18 cellular contexts compared by ENCODE assay signal in the genomic region with DNA sequence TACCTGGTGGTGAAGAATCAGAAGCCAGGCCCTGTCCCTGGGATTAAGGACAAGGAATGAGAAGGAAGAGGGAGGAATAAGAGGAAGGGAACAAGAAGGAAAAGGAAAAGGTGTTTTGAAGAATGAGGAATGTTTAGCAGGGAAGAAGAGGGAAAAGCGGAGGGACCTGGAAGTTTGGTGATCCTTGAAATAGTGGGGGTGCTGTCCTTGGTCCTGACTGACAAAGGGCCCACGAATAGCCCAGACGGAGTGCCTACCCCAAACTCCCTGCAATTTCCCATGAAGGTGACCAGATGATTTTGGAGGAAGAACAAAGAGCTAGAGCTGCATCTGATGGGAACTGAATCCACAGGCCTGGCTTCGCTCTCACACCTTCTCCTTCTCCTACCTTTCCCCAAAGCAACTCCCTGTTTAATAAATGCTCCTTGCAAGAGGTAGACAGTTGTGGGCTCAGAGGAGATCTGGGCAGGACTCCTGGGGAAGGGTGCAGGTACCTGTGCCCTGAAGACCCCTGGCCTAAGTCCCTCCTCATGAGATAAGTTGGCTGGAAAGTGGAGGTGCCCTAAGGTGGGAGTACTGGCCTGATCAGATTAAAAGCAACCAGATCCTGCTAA. TPM values are rescaled to one million over a fixed set of nuclear protein-coding genes. Genes with fewer than 3 reads are reported as not detected.
DNase-seq lines count a peak whose midpoint lies in the region; ATAC-seq, FAIRE-seq and TF ChIP-seq lines count a peak whose summit lies in the region.
"Had no signal": no experiment of that assay in that cellular context is flagged by ENCODE, and none has a peak within 500 bp of the region (broad histone marks: within the 10 kb centered on the region; RNA-seq: fewer than 3 reads in every experiment).

No MANE protein-coding gene starts in this region.

- no peaks in the 10 kb centered on the region for H3K36me3 ChIP-seq in Karpas-422 (ENCODE audit: insufficient read depth, low read length)
- no peaks in the 10 kb centered on the region for H3K36me3 ChIP-seq in H1 (ENCODE audit: control insufficient read depth in 2 of 4, insufficient read depth in 4 of 4, low read length in 3 of 4)
- H3K36me3 ChIP-seq in liver (ENCODE audit: control insufficient read depth in 4 of 4, insufficient read depth in 3 of 4, low read depth in 1 of 4, low read length in 3 of 4) = no peaks in the 10 kb centered on the region
- H3K36me3 ChIP-seq: colonic mucosa, suprapubic skin had no signal

- H3K27me3 ChIP-seq in Karpas-422 (ENCODE audit: low read length) (no peaks in the 10 kb centered on the region), H1 (replicated peaks in 1 of 4; ENCODE audit: control insufficient read depth in 3 of 4, extremely low read depth in 1 of 4, insufficient read depth in 3 of 4, low read length in 3 of 4) (peaks cover 0 to 22% (median 12%) of the 10 kb centered on the region in 4 experiments; a peak in 4 of 7 replicates), liver (ENCODE audit: control insufficient read depth in 4 of 4, insufficient read depth in 4 of 4, low read length in 3 of 4) (peaks cover 0 to 3% (median 0%) of the 10 kb centered on the region in 4 donors)

- H3K9me2 ChIP-seq in Karpas-422 (replicated peaks; ENCODE audit: insufficient read depth, low read length) = no peaks in the 10 kb centered on the region

- ATAC-seq in GM19395 (IDR thresholded peaks at IDR 0.05; ENCODE audit: unreplicated experiment) = no peak
- ATAC-seq: left colon had no signal

- no peak overlapping the region for H4K91ac ChIP-seq in H1 (replicated peaks; ENCODE audit: insufficient read length, low read length)

- no peak overlapping the region for H3K23ac ChIP-seq in H1 (ENCODE audit: insufficient read length)

- H2BK5ac ChIP-seq in H1 (ENCODE audit: low read depth, low read length) = no peak overlapping the region

- H3K79me2 ChIP-seq in Karpas-422 (ENCODE audit: low read length) (no peaks in the 10 kb centered on the region), H1 (ENCODE audit: control insufficient read depth in 1 of 2, insufficient read depth in 2 of 2, low read length in 2 of 2) (no peaks in the 10 kb centered on the region)

- H4K20me1 ChIP-seq in Karpas-422 (ENCODE audit: insufficient read depth, low read depth, low read length) (no peaks in the 10 kb centered on the region), H1 (replicated peaks in 1 of 2; ENCODE audit: control insufficient read depth in 1 of 2, insufficient read depth in 2 of 2, low read length in 2 of 2) (no peaks in the 10 kb centered on the region)

- no peak for TF ChIP-seq EP300 in H1 (IDR thresholded peaks at IDR 0.05; ENCODE audit: borderline replicate concordance in 1 of 2, low read depth in 2 of 2, low read length in 2 of 2)

- no peak overlapping the region for H2BK12ac ChIP-seq in H1 (ENCODE audit: low read depth, low read length)

- H2AK5ac ChIP-seq in H1 (ENCODE audit: low read depth, low read length) = no peak overlapping the region

- CTCF ChIA-PET in H1 (lab: Charles Lee; ENCODE audit: partially characterized antibody) = interaction anchor here (1.2 to 59.5 kb wide), 7 partner anchors 18 to 133 kb away, joined by 4 to 2176 read pairs (median 4); a partner anchor contains a TSS

- no peak overlapping the region for H3K18ac ChIP-seq in H1 (ENCODE audit: extremely low read depth, low read length)

- H2BK15ac ChIP-seq in H1 (ENCODE audit: low read length) = no peak overlapping the region

- no peak overlapping the region for H3K4me3 ChIP-seq in Karpas-422 (ENCODE audit: low read length)
- H3K4me3 ChIP-seq in H1 (ENCODE audit: extremely low read depth in 1 of 4, insufficient read depth in 2 of 4, low read depth in 3 of 4, low read length in 4 of 4) = no peak overlapping the region
- no peak overlapping the region for H3K4me3 ChIP-seq in liver (ENCODE audit: low read depth in 1 of 3, low read length in 3 of 3)
- H3K4me3 ChIP-seq: colonic mucosa, skin epidermis, suprapubic skin had no signal

- H3K14ac ChIP-seq in H1 (ENCODE audit: insufficient read length) = no peak overlapping the region

- H2BK20ac ChIP-seq in H1 (ENCODE audit: low read length) = no peak overlapping the region

- H2BK120ac ChIP-seq in H1 (replicated peaks; ENCODE audit: low read depth, low read length) = no peak overlapping the region

- FAIRE-seq in H1 (lab: Jason Lieb, UNC) = peak; percentile 93
- FAIRE-seq: frontal cortex, HTR-8/SVneo had no signal

- H3K4me2 ChIP-seq in Karpas-422 (ENCODE audit: low read depth, low read length, poor library complexity, severe bottlenecking) (no peak overlapping the region), H1 (ENCODE audit: insufficient read depth in 1 of 2, low read depth in 2 of 2, low read length in 2 of 2) (no peak overlapping the region)

- whole genome bisulfite sequencing in H1 (ENCODE audit: extremely low coverage in 1 of 2, insufficient coverage in 1 of 2, insufficient read length in 1 of 2, insufficient replicate concordance in 2 of 2, low coverage in 1 of 2, low lambda C conversion rate in 2 of 2, missing lambda C conversion rate in 1 of 2), 2 experiments = 32 to 100% methylated on average over 1 to 4 of the region's 4 CpGs
- WGBS in liver = 33% methylated on average over 4 of the region's 4 CpGs

- peaks cover 3% of the 10 kb centered on the region for H3K4me1 ChIP-seq in Karpas-422 (ENCODE audit: low read length)
- peaks cover 0 to 3% (median 1%) of the 10 kb centered on the region in 4 experiments; a peak in 4 of 7 replicates for H3K4me1 ChIP-seq in H1 (replicated peaks in 1 of 4; ENCODE audit: control insufficient read depth in 3 of 4, insufficient read depth in 4 of 4, low read length in 3 of 4)
- no peaks in the 10 kb centered on the region for H3K4me1 ChIP-seq in liver (ENCODE audit: control insufficient read depth in 4 of 4, insufficient read depth in 4 of 4, low read length in 3 of 4)
- H3K4me1 ChIP-seq: colonic mucosa, suprapubic skin had no signal

- H3K9me3 ChIP-seq in Karpas-422 (ENCODE audit: low read length) = no peaks in the 10 kb centered on the region
- H3K9me3 ChIP-seq in H1 (ENCODE audit: insufficient read depth in 2 of 2, low read depth in 1 of 2, low read length in 1 of 2) = no peaks in the 10 kb centered on the region
- H3K9me3 ChIP-seq in liver (ENCODE audit: control insufficient read depth in 4 of 4, low read length in 3 of 4) = no peaks in the 10 kb centered on the region
- H3K9me3 ChIP-seq: colonic mucosa, suprapubic skin had no signal

- H4K5ac ChIP-seq in H1 (ENCODE audit: insufficient read length, low read depth, low read length) = no peak overlapping the region

- H3K23me2 ChIP-seq in H1 (ENCODE audit: low read depth, low read length) = no peaks in the 10 kb centered on the region

- TF ChIP-seq CTCF in H1 (IDR thresholded peaks at IDR 0.05; ENCODE audit: control extremely low read depth in 1 of 3, insufficient read depth in 1 of 3, low read depth in 1 of 3, low read length in 3 of 3) (no peak), liver (IDR thresholded peaks at IDR 0.05; ENCODE audit: low read depth, low read length, missing input control) (no peak)

- H3K56ac ChIP-seq in H1 (replicated peaks; ENCODE audit: insufficient read length, low read depth, low read length) = no peak overlapping the region

- peak; percentile 62 for DNase-seq in ELF-1 (ENCODE audit: low read depth, low spot score)
- DNase-seq in Karpas-422 = peak; percentile 58
- no peak for DNase-seq in H1 (ENCODE audit: low read depth in 1 of 2, low spot score in 2 of 2)
- DNase-seq in COR-L47 (lab: John Stamatoyannopoulos, UW) = no peak
- DNase-seq in activated gamma-delta T cell treated with Interleukin-2 at 50 U/mL for 16 hours = no peak
- no peak for DNase-seq in T-helper 2 cell
- DNase-seq: CD4-positive, alpha-beta memory T cell; colonic mucosa; left colon; NCI-H1105 treated with DMSO at 0.1 percent for 48 hours; T-helper 9 cell had no signal

- H3K9ac ChIP-seq in Karpas-422 (ENCODE audit: low read length) (no peak overlapping the region), H1 (replicated peaks in 1 of 4; ENCODE audit: extremely low read depth in 1 of 4, low read depth in 3 of 4, low read length in 3 of 4) (no peak overlapping the region), liver (ENCODE audit: low read depth in 1 of 2, low read length in 2 of 2) (no peak overlapping the region)

- no peak overlapping the region for H3K4ac ChIP-seq in H1 (replicated peaks; ENCODE audit: insufficient read length, low read depth, low read length)

- TF ChIP-seq RAD21 in H1 (IDR thresholded peaks at IDR 0.05 in 1 of 2, conservative IDR thresholded peaks at IDR 0.05 in 1 of 2; ENCODE audit: low read depth in 2 of 2, low read length in 2 of 2) (no peak), liver (IDR thresholded peaks at IDR 0.05) (no peak)

- no peak overlapping the region for H3K27ac ChIP-seq in Karpas-422 (ENCODE audit: low read length)
- no peak overlapping the region for H3K27ac ChIP-seq in H1 (ENCODE audit: low read depth, low read length)
- H3K27ac ChIP-seq in liver (ENCODE audit: low read depth in 1 of 2, low read length in 2 of 2) = no peak overlapping the region
- H3K27ac ChIP-seq: colonic mucosa, skin epidermis, suprapubic skin had no signal

- POLR2A ChIA-PET in H1 (lab: Charles Lee; ENCODE audit: partially characterized antibody) = interaction anchor here (0.6 kb wide), 1 partner anchor 73 kb away, joined by 3 read pairs; no protein-coding TSS in a partner anchor

- no peak overlapping the region for H4K8ac ChIP-seq in H1 (ENCODE audit: extremely low read depth, insufficient read depth, low read length)

- H2AFZ ChIP-seq in Karpas-422 (ENCODE audit: low read length) (no peak overlapping the region), H1 (ENCODE audit: low read length) (no peak overlapping the region)

- no peaks in the 10 kb centered on the region for H3K79me1 ChIP-seq in H1 (ENCODE audit: low read depth, low read length)

- no peak for TF ChIP-seq POLR2A in H1 (IDR thresholded peaks at IDR 0.05; ENCODE audit: control extremely low read depth in 1 of 2, low read depth in 2 of 2, low read length in 2 of 2)

RNA-seq across cellular contexts. Expression of a gene that starts 19.3 kb away (rescaled TPM):
- 21.5 and 50.1 TPM in 2 replicates for total RNA-seq in Karpas-422 (2014; rRNA removed; shearing (Covaris generic); ENCODE audit: low replicate concordance)
- total RNA-seq in H1 (2021; fragmentation: NEBNext Ultra II Directional; extraction: Animal tissue kit (Norgen Biotek cat#: 25700)) = 0.84 and 1.9 TPM in 2 replicates
- 0.65 and 1.1 TPM in 2 replicates for polyA plus RNA-seq in H1 (2011; rRNA removed)
- 0.97 TPM for polyA plus RNA-seq in H1 (2011; cell fraction: cytosol; rRNA removed)
- polyA plus RNA-seq in H1 (2011; cell fraction: nucleus; rRNA removed) = 2.2 TPM
- 0.84 to 1.2 TPM (median 1.1 TPM) in 4 replicates for polyA plus RNA-seq in H1 (2012, experiment 1 of 2)
- 0.28 TPM for polyA plus RNA-seq in H1 (2012, experiment 2 of 2)
- 1.0 TPM for polyA plus RNA-seq in H1 (2013, experiment 1 of 2)
- polyA plus RNA-seq in H1 (2013, experiment 2 of 2) = 1.1 TPM
- 0.76 and 1.0 TPM in 2 replicates for polyA minus RNA-seq in H1 (2011; rRNA and poly(A)+ RNA removed)
- polyA minus RNA-seq in H1 (2011; cell fraction: cytosol; rRNA and poly(A)+ RNA removed) = 0.81 TPM
- 3.6 TPM for polyA minus RNA-seq in H1 (2011; cell fraction: nucleus; rRNA and poly(A)+ RNA removed)
- total RNA-seq in liver = 1 to 10 TPM in 1 of 2 donors, under 1 TPM in 1; 0.92 to 1.2 TPM
- under 1 TPM; 0.21 to 0.50 TPM for polyA plus RNA-seq in liver
- total RNA-seq: CD4-positive, alpha-beta memory T cell had no signal
- polyA plus RNA-seq: CD4-positive, alpha-beta memory T cell had no signal

RNA-seq across cellular contexts. Expression of a gene that starts 50.0 kb away (rescaled TPM):
- 8.5 and 13.6 TPM in 2 replicates for total RNA-seq in Karpas-422 (2014; rRNA removed; shearing (Covaris generic); ENCODE audit: low replicate concordance)
- 2.8 and 3.1 TPM in 2 replicates for total RNA-seq in H1 (2021; fragmentation: NEBNext Ultra II Directional; extraction: Animal tissue kit (Norgen Biotek cat#: 25700))
- 2.6 and 3.0 TPM in 2 replicates for polyA plus RNA-seq in H1 (2011; rRNA removed)
- 4.4 TPM for polyA plus RNA-seq in H1 (2011; cell fraction: cytosol; rRNA removed)
- polyA plus RNA-seq in H1 (2011; cell fraction: nucleus; rRNA removed) = 7.8 TPM
- 1.7 to 2.2 TPM (median 2.0 TPM) in 4 replicates for polyA plus RNA-seq in H1 (2012, experiment 1 of 2)
- 1.5 TPM for polyA plus RNA-seq in H1 (2012, experiment 2 of 2)
- 2.6 TPM for polyA plus RNA-seq in H1 (2013, experiment 1 of 2)
- 2.5 TPM for polyA plus RNA-seq in H1 (2013, experiment 2 of 2)
- polyA minus RNA-seq in H1 (2011; rRNA and poly(A)+ RNA removed) = 7.1 and 7.3 TPM in 2 replicates
- 0.88 TPM for polyA minus RNA-seq in H1 (2011; cell fraction: cytosol; rRNA and poly(A)+ RNA removed)
- polyA minus RNA-seq in H1 (2011; cell fraction: nucleus; rRNA and poly(A)+ RNA removed) = 4.6 TPM
- 10 to 100 TPM in 1 of 2 donors, 1 to 10 TPM in 1; 8.9 to 11.1 TPM for total RNA-seq in liver
- 1 to 10 TPM; 1.7 to 3.8 TPM for polyA plus RNA-seq in liver

RNA-seq across cellular contexts. Expression of a gene that starts 50.1 kb away (rescaled TPM):
- total RNA-seq in Karpas-422 (2014; rRNA removed; shearing (Covaris generic); ENCODE audit: low replicate concordance) = not detected in 2 replicates
- not detected in 2 replicates for total RNA-seq in H1 (2021; fragmentation: NEBNext Ultra II Directional; extraction: Animal tissue kit (Norgen Biotek cat#: 25700))
- polyA plus RNA-seq in H1 (2011; rRNA removed) (not detected in 2 replicates), liver (under 1 TPM; 0.06 to 0.28 TPM)
- not detected for polyA plus RNA-seq in H1 (2011; cell fraction: cytosol; rRNA removed)
- polyA plus RNA-seq in H1 (2011; cell fraction: nucleus; rRNA removed) = not detected
- polyA plus RNA-seq in H1 (2012, experiment 1 of 2) = not detected in 4 replicates
- polyA plus RNA-seq in H1 (2012, experiment 2 of 2) = not detected
- not detected for polyA plus RNA-seq in H1 (2013, experiment 1 of 2)
- polyA plus RNA-seq in H1 (2013, experiment 2 of 2) = not detected
- polyA minus RNA-seq in H1 (2011; rRNA and poly(A)+ RNA removed) = not detected in 2 replicates
- not detected for polyA minus RNA-seq in H1 (2011; cell fraction: cytosol; rRNA and poly(A)+ RNA removed)
- polyA minus RNA-seq in H1 (2011; cell fraction: nucleus; rRNA and poly(A)+ RNA removed) = not detected
- total RNA-seq in liver = under 1 TPM; 0.33 to 0.79 TPM
- total RNA-seq: CD4-positive, alpha-beta memory T cell; frontal cortex; NCI-H460; suprapubic skin had no signal
- polyA plus RNA-seq: CD4-positive, alpha-beta memory T cell had no signal

RNA-seq across cellular contexts. Expression of a gene that starts 50.1 kb away (rescaled TPM):
- 2.6 and 3.0 TPM in 2 replicates for total RNA-seq in Karpas-422 (2014; rRNA removed; shearing (Covaris generic); ENCODE audit: low replicate concordance)
- 0.88 and 1.1 TPM in 2 replicates for total RNA-seq in H1 (2021; fragmentation: NEBNext Ultra II Directional; extraction: Animal tissue kit (Norgen Biotek cat#: 25700))
- polyA plus RNA-seq in H1 (2011; rRNA removed) (1.6 and 1.7 TPM in 2 replicates), liver (under 1 TPM; 0.06 to 0.07 TPM)
- 2.2 TPM for polyA plus RNA-seq in H1 (2011; cell fraction: cytosol; rRNA removed)
- polyA plus RNA-seq in H1 (2011; cell fraction: nucleus; rRNA removed) = 7.2 TPM
- 1.2 to 2.1 TPM (median 1.6 TPM) in 4 replicates for polyA plus RNA-seq in H1 (2012, experiment 1 of 2)
- 1.0 TPM for polyA plus RNA-seq in H1 (2012, experiment 2 of 2)
- 0.97 TPM for polyA plus RNA-seq in H1 (2013, experiment 1 of 2)
- 0.72 TPM for polyA plus RNA-seq in H1 (2013, experiment 2 of 2)
- polyA minus RNA-seq in H1 (2011; rRNA and poly(A)+ RNA removed) = 0.85 and 1.5 TPM in 2 replicates
- 2.6 TPM for polyA minus RNA-seq in H1 (2011; cell fraction: cytosol; rRNA and poly(A)+ RNA removed)
- polyA minus RNA-seq in H1 (2011; cell fraction: nucleus; rRNA and poly(A)+ RNA removed) = 3.9 TPM
- under 1 TPM in 1 of 2 donors, not detected in 1; 0.09 TPM for total RNA-seq in liver

Comparison
In these comparisons a context has a peak if more than half of its experiments do, and no peak if none do; other contexts are left out.
1. DNase-seq: peak in ELF-1 (single experiment) and Karpas-422 (single experiment); none in H1 (0 of 2), COR-L47 (single experiment), activated gamma-delta T cell treated with Interleukin-2 at 50 U/mL for 16 hours (single experiment) and T-helper 2 cell (0 of 5).